ENCODE assay signal across 8 cellular contexts in genomic region chrX:119502727-119503483, GRCh38. TPM values are rescaled to one million over a fixed set of nuclear protein-coding genes. Genes with fewer than 3 reads are reported as not detected.
DNase-seq lines count a peak whose midpoint lies in the region; ATAC-seq and TF ChIP-seq lines count a peak whose summit lies in the region.

No MANE protein-coding gene starts in this region.

- peak overlapping the region; percentile 71 to 88 for H3K27ac ChIP-seq in breast epithelium
- peak overlapping the region; percentile 50 for H3K27ac ChIP-seq in naive thymus-derived CD4-positive, alpha-beta T cell (ENCODE audit: low read depth, low read length)
- H3K27ac ChIP-seq in right atrium auricular region, result no peak overlapping the region
- H3K27ac ChIP-seq in spleen, result peak overlapping the region in 4 of 8 donors; percentile 26 to 70 (median 40)

- H3K9me3 ChIP-seq in breast epithelium (no peaks in the 10 kb centered on the region), right atrium auricular region (no peaks in the 10 kb centered on the region), spleen (no peaks in the 10 kb centered on the region), HAP-1 (no peaks in the 10 kb centered on the region)
- H3K9me3 ChIP-seq in naive thymus-derived CD4-positive, alpha-beta T cell (ENCODE audit: control insufficient read depth in 2 of 3, low read length in 3 of 3), result no peaks in the 10 kb centered on the region

- CTCF ChIA-PET in naive thymus-derived CD4-positive, alpha-beta T cell (lab: Charles Lee), result interaction anchor here (0.5 to 0.7 kb wide), 2 partner anchors 28 to 115 kb away, joined by 3 to 4 read pairs; no protein-coding TSS in a partner anchor

- ATAC-seq in naive thymus-derived CD4-positive, alpha-beta T cell, result peak; percentile 85

- peaks cover 6 to 24% (median 14%) of the 10 kb centered on the region in 7 donors for H3K4me1 Mint-ChIP-seq in naive thymus-derived CD4-positive, alpha-beta T cell

- POLR2A ChIA-PET in naive thymus-derived CD4-positive, alpha-beta T cell (lab: Charles Lee), result interaction anchor here (1.1 to 1.2 kb wide), 2 partner anchors 10 to 13 kb away, joined by 3 to 6 read pairs; no protein-coding TSS in a partner anchor

- H3K27me3 ChIP-seq in breast epithelium (no peaks in the 10 kb centered on the region), right atrium auricular region (no peaks in the 10 kb centered on the region), spleen (replicated peaks in 1 of 7) (no peaks in the 10 kb centered on the region), HAP-1 (ENCODE audit: low read depth) (no peaks in the 10 kb centered on the region)
- H3K27me3 ChIP-seq in naive thymus-derived CD4-positive, alpha-beta T cell (ENCODE audit: control insufficient read depth in 2 of 2, insufficient read depth in 2 of 2, low read length in 2 of 2), result no peaks in the 10 kb centered on the region

- no peaks in the 10 kb centered on the region for H3K36me3 Mint-ChIP-seq in naive thymus-derived CD4-positive, alpha-beta T cell

- H3K4me3 ChIP-seq in breast epithelium (no peak overlapping the region), right atrium auricular region (no peak overlapping the region), spleen (no peak overlapping the region), HAP-1 (no peak overlapping the region)
- H3K4me3 ChIP-seq in naive thymus-derived CD4-positive, alpha-beta T cell (ENCODE audit: low read length), result no peak overlapping the region

- peak overlapping the region; percentile 69 to 97 (median 87) for H3K27ac Mint-ChIP-seq in naive thymus-derived CD4-positive, alpha-beta T cell

- DNase-seq in DMS153 (lab: John Stamatoyannopoulos, UW) (peak; percentile 82), NCI-H2196 treated with DMSO at 0.1 percent for 48 hours (lab: John Stamatoyannopoulos, UW; ENCODE audit: unreplicated experiment) (peak; percentile 60), breast epithelium (ENCODE audit: low spot score in 2 of 2) (peak in 1 of 2 donors; percentile 64), right atrium auricular region (ENCODE audit: low spot score) (no peak), spleen (no peak), HAP-1 (ENCODE audit: low spot score in 2 of 2) (no peak)
- peak in 7 of 9 donors; percentile 17 to 70 (median 58) for DNase-seq in naive thymus-derived CD4-positive, alpha-beta T cell
- no peak for DNase-seq in stimulated activated CD4-positive, alpha-beta T cell treated with anti-CD3 and anti-CD28 coated beads, Interleukin-1b, Interleukin-23, amount 100 ng/mL, for 48 hours

- TF ChIP-seq POLR2A in breast epithelium (IDR thresholded peaks at IDR 0.05) (no peak), spleen (IDR thresholded peaks at IDR 0.05) (no peak)

- H3K36me3 ChIP-seq in breast epithelium (no peaks in the 10 kb centered on the region), right atrium auricular region (no peaks in the 10 kb centered on the region), spleen (no peaks in the 10 kb centered on the region), HAP-1 (replicated peaks) (no peaks in the 10 kb centered on the region)
- no peaks in the 10 kb centered on the region for H3K36me3 ChIP-seq in naive thymus-derived CD4-positive, alpha-beta T cell (ENCODE audit: control insufficient read depth in 2 of 3, insufficient read depth in 3 of 3, low read length in 3 of 3)

- H3K4me1 ChIP-seq in breast epithelium, result no peaks in the 10 kb centered on the region
- peaks cover 0 to 20% of the 10 kb centered on the region in 2 donors for H3K4me1 ChIP-seq in naive thymus-derived CD4-positive, alpha-beta T cell (ENCODE audit: control insufficient read depth in 2 of 2, insufficient read depth in 2 of 2, low read length in 2 of 2)
- peaks cover 0 to 3% of the 10 kb centered on the region in 2 donors for H3K4me1 ChIP-seq in right atrium auricular region
- peaks cover 0 to 14% (median 0%) of the 10 kb centered on the region in 6 donors for H3K4me1 ChIP-seq in spleen
- H3K4me1 ChIP-seq in HAP-1, result no peaks in the 10 kb centered on the region

- no peaks in the 10 kb centered on the region for H3K9me3 Mint-ChIP-seq in naive thymus-derived CD4-positive, alpha-beta T cell

- in situ Hi-C loops in HAP-1 (cut with MboI; ENCODE audit: low sequenced_read_pairs), result loop anchor here (25.0 kb wide), 3 partner anchors 234 to 734 kb away; no protein-coding TSS in a partner anchor

- 46 to 62% (median 53%) methylated on average over 11 of the region's 11 CpGs; no CpG with 5 or more reads in 1 of the 5 donors for WGBS in spleen, 5 donors

- peak overlapping the region in 8 of 10 donors; percentile 51 to 77 (median 71) for H3K4me3 Mint-ChIP-seq in naive thymus-derived CD4-positive, alpha-beta T cell

- intact Hi-C loops in breast epithelium (cut with DNase I; ENCODE audit: low total_unique reads), result no loop called here
- intact Hi-C loops in naive thymus-derived CD4-positive, alpha-beta T cell (cut with micrococcal nuclease), result loop anchor here in 1 of 2 donors (1.0 to 5.0 kb wide), 2 partner anchors 15 to 36 kb away; partner anchors contain the start of gene SLC25A5
- intact Hi-C loops in spleen (cut with DNase I; ENCODE audit: low total_unique reads), result no loop called here

- H3K27me3 Mint-ChIP-seq in naive thymus-derived CD4-positive, alpha-beta T cell, result no peaks in the 10 kb centered on the region

- TF ChIP-seq CTCF in breast epithelium (IDR thresholded peaks at IDR 0.05) (no peak), right atrium auricular region (IDR thresholded peaks at IDR 0.05) (no peak), spleen (IDR thresholded peaks at IDR 0.05 in 8 of 11, conservative IDR thresholded peaks at IDR 0.05 in 3 of 11) (no peak)

RNA-seq across cellular contexts. Expression of gene SLC25A5, which starts 34.7 kb away (rescaled TPM):
- total RNA-seq in breast epithelium (100 to 1,000 TPM; 153 to 190 (median 164) TPM), right atrium auricular region (100 to 1,000 TPM; 134 to 174 TPM), spleen (100 to 1,000 TPM; 204 to 256 (median 238) TPM)
- 100 to 1,000 TPM in 3 of 5 experiments, 10 to 100 TPM in 2; 90.2 to 333 (median 132) TPM for total RNA-seq in naive thymus-derived CD4-positive, alpha-beta T cell
- 100 to 1,000 TPM; 252 to 287 TPM for polyA plus RNA-seq in naive thymus-derived CD4-positive, alpha-beta T cell
- 100 to 1,000 TPM; 146 to 244 (median 226) TPM for polyA plus RNA-seq in spleen

Comparison
In these comparisons a context has a peak if more than half of its experiments do, and no peak if none do; other contexts are left out.
1. DNase-seq: peak in DMS153 (single experiment), NCI-H2196 treated with DMSO at 0.1 percent for 48 hours (single experiment) and naive thymus-derived CD4-positive, alpha-beta T cell (7 of 9); none in right atrium auricular region (single experiment), spleen (single experiment), HAP-1 (0 of 2) and stimulated activated CD4-positive, alpha-beta T cell treated with anti-CD3 and anti-CD28 coated beads, Interleukin-1b, Interleukin-23, amount 100 ng/mL, for 48 hours (single experiment).
2. H3K27ac ChIP-seq: peak in breast epithelium (2 of 2) and naive thymus-derived CD4-positive, alpha-beta T cell (single experiment); none in right atrium auricular region (0 of 2).